37 cellular contexts compared by ENCODE assay signal in the genomic region with DNA sequence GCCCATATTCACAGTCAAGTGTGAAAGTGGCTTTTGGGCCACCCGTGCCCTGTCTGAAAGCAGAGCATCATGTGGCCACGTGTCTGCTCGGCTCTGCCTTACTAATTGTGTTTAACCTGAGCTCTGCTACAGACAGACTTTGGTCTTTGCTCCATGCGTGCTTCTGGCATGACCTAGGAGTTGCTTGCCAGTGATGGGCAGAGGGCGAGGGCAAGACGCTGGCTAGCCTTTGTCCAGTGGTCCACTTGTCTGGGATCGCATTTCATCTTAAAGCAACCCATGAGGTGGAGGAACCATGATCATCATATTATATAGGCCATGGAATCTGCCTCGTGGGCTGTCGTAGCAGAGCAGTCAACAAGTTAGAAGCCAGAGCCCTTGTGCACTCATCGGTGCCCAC.
"Had no signal": no experiment of that assay in that cellular context is flagged by ENCODE, and none has a peak within 500 bp of the region (broad histone marks: within the 10 kb centered on the region; RNA-seq: fewer than 3 reads in every experiment).

No MANE protein-coding gene starts in this region.

- H3K27ac Mint-ChIP-seq: activated naive CD4-positive, alpha-beta T cell treated with anti-CD3 and anti-CD28 coated beads for 36 hours; activated naive CD4-positive, alpha-beta T cell treated with anti-CD3 and anti-CD28 coated beads, Interleukin-2, amount 10 ng/mL, durations not matched to agents 7 days and 5 days; activated naive CD4-positive, alpha-beta T cell treated with anti-CD3 and anti-CD28 coated beads, Interleukin-2, amount 50 U/mL, for 24 hours; activated naive CD4-positive, alpha-beta T cell treated with anti-CD3 and anti-CD28 coated beads, Interleukin-2, amount 50 U/mL, for 72 hours; activated naive CD8-positive, alpha-beta T cell; activated naive CD8-positive, alpha-beta T cell treated with anti-CD3 and anti-CD28 coated beads for 36 hours; activated naive CD8-positive, alpha-beta T cell treated with anti-CD3 and anti-CD28 coated beads, Interleukin-2, amount 10 ng/mL, durations not matched to agents 7 days and 5 days; activated T-cell treated with anti-CD3 and anti-CD28 coated beads, Interleukin-2, amount 50 U/mL, for 24 hours; activated T-cell treated with anti-CD3 and anti-CD28 coated beads, Interleukin-2, amount 50 U/mL, for 72 hours; activated T-helper 1 cell treated with anti-CD3 and anti-CD28 coated beads, Interleukin-12 subunit alpha, Interleukin-12 subunit beta, Interleukin-2, Interleukin-4 antibody, amounts not matched to agents 30 ng/mL and 10 ng/mL and 1 ng/mL, durations not matched to agents 14 hours and 24 hours and 36 hours; activated T-helper 17 cell treated with anti-CD3 and anti-CD28 coated beads, Interleukin-2, amount 50 U/mL, for 72 hours; activated T-helper 2 cell treated with anti-CD3 and anti-CD28 coated beads, Interferon-gamma antibody, Interleukin-2, Interleukin-4, amounts not matched to agents 10 μg/mL and 5 μg/mL and 100 μg/mL, durations not matched to agents 14 hours and 24 hours and 36 hours; brain had no signal

- H3K27ac ChIP-seq: adrenal gland, ascending aorta, body of pancreas, brain microvascular endothelial cell, breast epithelium, cardiac muscle cell had no signal

- H3K4me1 Mint-ChIP-seq: activated naive CD4-positive, alpha-beta T cell treated with anti-CD3 and anti-CD28 coated beads, Interleukin-2, amount 10 ng/mL, durations not matched to agents 7 days and 5 days; activated naive CD4-positive, alpha-beta T cell treated with anti-CD3 and anti-CD28 coated beads, Interleukin-2, amount 50 U/mL, for 24 hours; activated naive CD8-positive, alpha-beta T cell treated with anti-CD3 and anti-CD28 coated beads for 36 hours; activated naive CD8-positive, alpha-beta T cell treated with anti-CD3 and anti-CD28 coated beads, Interleukin-2, amount 10 ng/mL, durations not matched to agents 7 days and 5 days; activated T-helper 17 cell treated with anti-CD3 and anti-CD28 coated beads, Interleukin-2, amount 50 U/mL, for 72 hours; central memory CD8-positive, alpha-beta T cell had no signal

- H3K36me3 ChIP-seq: adrenal gland, ascending aorta, brain microvascular endothelial cell, breast epithelium, cardiac muscle cell had no signal

- H3K4me1 ChIP-seq: adrenal gland, ascending aorta, body of pancreas, breast epithelium had no signal

- H3K27me3 ChIP-seq: adrenal gland, ascending aorta, body of pancreas, brain microvascular endothelial cell, breast epithelium, cardiac muscle cell had no signal

- H3K36me3 Mint-ChIP-seq: activated naive CD4-positive, alpha-beta T cell treated with anti-CD3 and anti-CD28 coated beads, Interleukin-2, amount 10 ng/mL, durations not matched to agents 7 days and 5 days; activated naive CD4-positive, alpha-beta T cell treated with anti-CD3 and anti-CD28 coated beads, Interleukin-2, amount 50 U/mL, for 24 hours; activated naive CD4-positive, alpha-beta T cell treated with anti-CD3 and anti-CD28 coated beads, Interleukin-2, amount 50 U/mL, for 72 hours; activated naive CD8-positive, alpha-beta T cell; activated naive CD8-positive, alpha-beta T cell treated with anti-CD3 and anti-CD28 coated beads for 36 hours; activated naive CD8-positive, alpha-beta T cell treated with anti-CD3 and anti-CD28 coated beads, Interleukin-2, amount 10 ng/mL, durations not matched to agents 7 days and 5 days; brain had no signal

- H3K27me3 Mint-ChIP-seq: activated naive CD4-positive, alpha-beta T cell treated with anti-CD3 and anti-CD28 coated beads, Interleukin-2, amount 50 U/mL, for 24 hours; activated naive CD8-positive, alpha-beta T cell treated with anti-CD3 and anti-CD28 coated beads for 36 hours; activated T-helper 17 cell treated with anti-CD3 and anti-CD28 coated beads, Interleukin-2, amount 50 U/mL, for 72 hours; brain had no signal

- DNase-seq: activated effector memory CD4-positive, alpha-beta T cell treated with anti-CD3 and anti-CD28 coated beads, Interleukin-2, amount 50 U/mL, for 16 hours; activated effector memory CD4-positive, alpha-beta T cell treated with Interleukin-2 at 50 U/mL for 16 hours; activated gamma-delta T cell; activated gamma-delta T cell treated with Interleukin-2 at 50 U/mL for 16 hours; activated naive CD4-positive, alpha-beta T cell; activated naive CD4-positive, alpha-beta T cell treated with anti-CD3 and anti-CD28 coated beads for 36 hours; activated naive CD4-positive, alpha-beta T cell treated with anti-CD3 and anti-CD28 coated beads, Interleukin-2, amount 10 ng/mL, durations not matched to agents 7 days and 5 days; activated naive CD4-positive, alpha-beta T cell treated with anti-CD3 and anti-CD28 coated beads, Interleukin-2, amount 50 U/mL, for 16 hours; activated naive CD4-positive, alpha-beta T cell treated with Interleukin-2 at 50 U/mL for 16 hours; activated naive CD8-positive, alpha-beta T cell treated with anti-CD3 and anti-CD28 coated beads for 36 hours; activated naive CD8-positive, alpha-beta T cell treated with anti-CD3 and anti-CD28 coated beads, Interleukin-2, amount 10 ng/mL, durations not matched to agents 7 days and 5 days; activated T-cell treated with anti-CD3 and anti-CD28 coated beads for 4 hours; activated T-cell treated with anti-CD3 and anti-CD28 coated beads, Interleukin-2, amount 50 U/mL, for 1 hour; activated T-cell treated with anti-CD3 and anti-CD28 coated beads, Interleukin-2, amount 50 U/mL, for 24 hours; activated T-cell treated with anti-CD3 and anti-CD28 coated beads, Interleukin-2, amount 50 U/mL, for 4 hours; activated T-cell treated with anti-CD3 and anti-CD28 coated beads, Interleukin-2, amount 50 U/mL, for 48 hours; activated T-cell treated with anti-CD3 and anti-CD28 coated beads, Interleukin-2, amount 50 U/mL, for 72 hours; amniotic stem cell; amygdala; anterior cingulate cortex; aorta; body of pancreas; brain microvascular endothelial cell; central memory CD4-positive, alpha-beta T cell; cerebellar nuclear complex had no signal

- H3K9me3 ChIP-seq: adrenal gland, ascending aorta, body of pancreas, breast epithelium had no signal

- H3K4me3 ChIP-seq: adrenal gland, ascending aorta, body of pancreas, breast epithelium, cardiac muscle cell had no signal

- ATAC-seq: activated naive CD4-positive, alpha-beta T cell treated with anti-CD3 and anti-CD28 coated beads, Interleukin-2, amount 50 U/mL, for 72 hours; activated T-cell treated with anti-CD3 and anti-CD28 coated beads, Interleukin-2, amount 50 U/mL, for 4 hours; activated T-cell treated with anti-CD3 and anti-CD28 coated beads, Interleukin-2, amount 50 U/mL, for 72 hours; activated T-helper 17 cell treated with anti-CD3 and anti-CD28 coated beads, Interleukin-2, amount 50 U/mL, for 72 hours; body of pancreas had no signal

- H3K4me3 Mint-ChIP-seq: activated naive CD4-positive, alpha-beta T cell treated with anti-CD3 and anti-CD28 coated beads for 36 hours; activated naive CD4-positive, alpha-beta T cell treated with anti-CD3 and anti-CD28 coated beads, Interleukin-2, amount 10 ng/mL, durations not matched to agents 7 days and 5 days; activated naive CD4-positive, alpha-beta T cell treated with anti-CD3 and anti-CD28 coated beads, Interleukin-2, amount 50 U/mL, for 24 hours; activated naive CD8-positive, alpha-beta T cell; activated naive CD8-positive, alpha-beta T cell treated with anti-CD3 and anti-CD28 coated beads for 36 hours; activated naive CD8-positive, alpha-beta T cell treated with anti-CD3 and anti-CD28 coated beads, Interleukin-2, amount 10 ng/mL, durations not matched to agents 7 days and 5 days; activated T-cell treated with anti-CD3 and anti-CD28 coated beads, Interleukin-2, amount 50 U/mL, for 24 hours; activated T-cell treated with anti-CD3 and anti-CD28 coated beads, Interleukin-2, amount 50 U/mL, for 4 hours; activated T-cell treated with anti-CD3 and anti-CD28 coated beads, Interleukin-2, amount 50 U/mL, for 72 hours; activated T-helper 1 cell treated with anti-CD3 and anti-CD28 coated beads, Interleukin-12 subunit alpha, Interleukin-12 subunit beta, Interleukin-2, Interleukin-4 antibody, amounts not matched to agents 30 ng/mL and 10 ng/mL and 1 ng/mL, durations not matched to agents 14 hours and 24 hours and 36 hours; activated T-helper 17 cell treated with anti-CD3 and anti-CD28 coated beads, Interleukin-2, amount 50 U/mL, for 72 hours; brain; central memory CD8-positive, alpha-beta T cell had no signal

- H3K9me3 Mint-ChIP-seq: activated naive CD4-positive, alpha-beta T cell treated with anti-CD3 and anti-CD28 coated beads for 36 hours; activated naive CD4-positive, alpha-beta T cell treated with anti-CD3 and anti-CD28 coated beads, Interleukin-2, amount 10 ng/mL, durations not matched to agents 7 days and 5 days; activated naive CD4-positive, alpha-beta T cell treated with anti-CD3 and anti-CD28 coated beads, Interleukin-2, amount 50 U/mL, for 24 hours; activated naive CD4-positive, alpha-beta T cell treated with anti-CD3 and anti-CD28 coated beads, Interleukin-2, amount 50 U/mL, for 72 hours; activated naive CD8-positive, alpha-beta T cell treated with anti-CD3 and anti-CD28 coated beads for 36 hours; activated naive CD8-positive, alpha-beta T cell treated with anti-CD3 and anti-CD28 coated beads, Interleukin-2, amount 10 ng/mL, durations not matched to agents 7 days and 5 days; activated T-cell treated with anti-CD3 and anti-CD28 coated beads, Interleukin-2, amount 50 U/mL, for 24 hours; activated T-cell treated with anti-CD3 and anti-CD28 coated beads, Interleukin-2, amount 50 U/mL, for 4 hours; activated T-cell treated with anti-CD3 and anti-CD28 coated beads, Interleukin-2, amount 50 U/mL, for 72 hours; activated T-helper 1 cell treated with anti-CD3 and anti-CD28 coated beads, Interleukin-12 subunit alpha, Interleukin-12 subunit beta, Interleukin-2, Interleukin-4 antibody, amounts not matched to agents 30 ng/mL and 10 ng/mL and 1 ng/mL, durations not matched to agents 14 hours and 24 hours and 36 hours; activated T-helper 17 cell treated with anti-CD3 and anti-CD28 coated beads, Interleukin-2, amount 50 U/mL, for 72 hours; activated T-helper 2 cell treated with anti-CD3 and anti-CD28 coated beads, Interferon-gamma antibody, Interleukin-2, Interleukin-4, amounts not matched to agents 10 μg/mL and 5 μg/mL and 100 μg/mL, durations not matched to agents 14 hours and 24 hours and 36 hours; brain; central memory CD8-positive, alpha-beta T cell had no signal
